25 cellular contexts compared by ENCODE assay signal in the genomic region with DNA sequence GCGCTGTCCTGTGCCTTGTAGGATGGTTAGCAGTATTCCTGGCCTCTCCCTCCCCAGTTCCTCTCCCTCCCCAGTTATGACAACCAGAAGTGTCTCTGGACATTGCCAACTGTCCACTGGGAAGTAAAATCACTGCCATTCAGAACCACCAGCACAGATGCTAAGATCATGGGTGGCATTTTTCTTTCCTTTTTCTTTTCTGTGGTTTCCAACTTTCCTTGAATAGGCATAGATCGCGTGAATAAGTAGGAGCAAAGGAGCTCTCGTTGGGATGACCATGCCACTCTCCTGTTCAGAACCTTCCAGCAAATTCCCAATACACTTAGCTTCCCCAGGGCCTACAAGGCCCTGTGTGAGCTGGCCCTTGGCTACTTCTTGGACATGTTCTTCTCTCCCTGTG. TPM values are rescaled to one million over a fixed set of nuclear protein-coding genes. Genes with fewer than 3 reads are reported as not detected.
"Had no signal": no experiment of that assay in that cellular context is flagged by ENCODE, and none has a peak within 500 bp of the region (broad histone marks: within the 10 kb centered on the region; RNA-seq: fewer than 3 reads in every experiment).

No MANE protein-coding gene starts in this region.

- H3K27ac Mint-ChIP-seq: activated naive CD8-positive, alpha-beta T cell treated with anti-CD3 and anti-CD28 coated beads, Interleukin-2, amount 50 U/mL, for 24 hours; memory B cell; naive B cell; T-helper 17 cell had no signal

- H3K4me1 Mint-ChIP-seq: memory B cell, naive B cell had no signal

- H3K27ac ChIP-seq: body of pancreas, right lobe of liver, spleen, testis, uterus had no signal

- ATAC-seq: activated naive CD8-positive, alpha-beta T cell treated with anti-CD3 and anti-CD28 coated beads, Interleukin-2, amount 50 U/mL, for 24 hours; body of pancreas; esophagus mucosa; left cardiac atrium; right lobe of liver; T-helper 17 cell had no signal

- H3K36me3 ChIP-seq: right lobe of liver, spleen, uterus had no signal

- H3K4me1 ChIP-seq: body of pancreas, right lobe of liver, spleen, testis, uterus had no signal

- H3K36me3 Mint-ChIP-seq: memory B cell, naive B cell had no signal

- H3K27me3 ChIP-seq: body of pancreas, right lobe of liver, testis, uterus had no signal

- H3K9me3 ChIP-seq: body of pancreas, right lobe of liver, testis, uterus had no signal

- H3K27me3 Mint-ChIP-seq: activated naive CD8-positive, alpha-beta T cell treated with anti-CD3 and anti-CD28 coated beads, Interleukin-2, amount 50 U/mL, for 24 hours had no signal

- H3K4me3 Mint-ChIP-seq: activated naive CD8-positive, alpha-beta T cell treated with anti-CD3 and anti-CD28 coated beads, Interleukin-2, amount 50 U/mL, for 24 hours; memory B cell; naive B cell; T-helper 17 cell had no signal

- H3K4me3 ChIP-seq: body of pancreas, right lobe of liver, spleen, testis, uterus had no signal

- DNase-seq: activated CD4-positive, alpha-beta T cell treated with anti-CD3 and anti-CD28 coated beads for 4 hours; activated CD4-positive, alpha-beta T cell treated with anti-CD3 and anti-CD28 coated beads, Interleukin-2, amount 50 U/mL, for 48 hours; activated CD4-positive, CD25-positive, alpha-beta regulatory T cell; activated effector memory CD4-positive, alpha-beta T cell treated with anti-CD3 and anti-CD28 coated beads, Interleukin-2, amount 50 U/mL, for 16 hours; activated naive CD4-positive, alpha-beta T cell treated with anti-CD3 and anti-CD28 coated beads, Interleukin-2, amount 50 U/mL, for 16 hours; activated naive CD8-positive, alpha-beta T cell treated with anti-CD3 and anti-CD28 coated beads, Interleukin-2, amount 50 U/mL, for 24 hours; activated T-cell treated with anti-CD3 and anti-CD28 coated beads, Interleukin-2, amount 50 U/mL, for 48 hours; body of pancreas; dermis blood vessel endothelial cell; effector CD8-positive, alpha-beta T cell; islet precursor cell; left cardiac atrium; naive B cell; nucleus accumbens; right lobe of liver; spleen; stimulated activated CD4-positive, alpha-beta T cell treated with anti-CD3 and anti-CD28 coated beads, Interleukin-4, amount 100 ng/mL, for 1 hour; stimulated activated naive CD4-positive, alpha-beta T cell; T-helper 17 cell; testis; trophoblast cell; uterus had no signal

RNA-seq across cellular contexts. Expression of gene EYA2, which starts 59.0 kb away (rescaled TPM):
- total RNA-seq: activated CD8-positive, alpha-beta memory T cell treated with anti-CD3 and anti-CD28 coated beads for 36 hours; dermis blood vessel endothelial cell had no signal
